In the genomic region with DNA sequence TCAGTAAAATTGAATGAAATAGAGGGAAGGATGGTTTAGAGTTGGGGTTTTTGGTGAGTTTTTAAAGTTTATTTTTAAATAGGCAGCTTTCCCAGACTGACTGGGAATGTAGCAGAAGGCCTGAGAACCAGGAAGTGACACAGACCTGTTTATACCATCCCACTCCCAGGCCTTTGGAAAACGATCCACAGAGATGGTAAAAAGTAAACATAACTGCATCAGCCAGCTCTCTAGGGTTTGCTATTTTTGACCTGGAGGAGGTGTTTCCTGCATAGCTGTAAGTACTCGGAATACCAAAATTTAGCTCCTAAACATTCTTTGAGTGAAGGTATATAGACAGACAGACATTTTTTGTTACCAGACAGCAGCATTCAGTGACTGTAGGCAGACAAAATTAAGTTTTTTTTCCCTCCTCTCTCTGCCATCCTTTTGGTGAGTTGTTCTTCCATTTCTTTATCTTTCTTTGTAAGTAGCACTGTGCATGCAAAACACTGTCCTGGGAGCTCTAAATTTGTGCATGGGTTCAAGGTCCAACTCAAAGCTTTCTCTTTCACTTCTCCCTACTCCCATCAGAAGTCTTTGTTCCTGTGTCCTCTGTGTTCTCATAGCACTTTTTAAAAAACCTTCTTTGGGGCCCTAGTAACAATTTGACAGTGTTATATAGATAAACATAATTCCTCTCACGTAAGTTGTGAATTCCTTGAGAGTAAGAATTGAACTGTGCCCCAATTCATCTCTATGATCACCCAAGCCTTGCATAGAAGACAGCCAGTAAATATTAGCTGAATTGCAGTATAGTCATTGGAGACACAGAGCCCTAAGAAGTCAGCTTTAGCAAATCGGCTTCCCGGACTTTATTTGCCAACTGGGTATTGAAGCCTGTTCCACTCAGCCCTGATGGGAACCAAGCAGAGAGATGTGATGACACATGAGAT, we compare ENCODE assay signal across 9 cellular contexts. TPM values are rescaled to one million over a fixed set of nuclear protein-coding genes. Genes with fewer than 3 reads are reported as not detected.
DNase-seq lines count a peak whose midpoint lies in the region; ATAC-seq, FAIRE-seq and TF ChIP-seq lines count a peak whose summit lies in the region.
"Had no signal": no experiment of that assay in that cellular context is flagged by ENCODE, and none has a peak within 500 bp of the region (broad histone marks: within the 10 kb centered on the region; RNA-seq: fewer than 3 reads in every experiment).

No MANE protein-coding gene starts in this region.

- ATAC-seq in HG02623 (IDR thresholded peaks at IDR 0.05; ENCODE audit: unreplicated experiment) (peak; percentile 44), gastroesophageal sphincter (no peak)

- peak overlapping the region; percentile 25 for H3K4me3 ChIP-seq in GM06990 (replicated peaks; ENCODE audit: low read depth, low read length)
- peak overlapping the region in 2 of 4 donors; percentile 4 to 33 for H3K4me3 ChIP-seq in Peyer's patch
- H3K4me3 ChIP-seq in gastroesophageal sphincter = no peak overlapping the region
- no peak overlapping the region for H3K4me3 ChIP-seq in small intestine (ENCODE audit: low read depth in 1 of 2, low read length in 2 of 2)
- no peak overlapping the region for H3K4me3 ChIP-seq in BE2C (ENCODE audit: low read depth, low read length)
- H3K4me3 ChIP-seq: SK-N-MC had no signal

- WGBS in gastroesophageal sphincter (ENCODE audit: low coverage in 1 of 2), 2 donors = 21 to 28% methylated on average over 3 to 5 of the region's 5 CpGs
- WGBS in small intestine, 3 donors = 10 to 18% (median 16%) methylated on average over 5 of the region's 5 CpGs

- no peaks in the 10 kb centered on the region for H3K9me3 ChIP-seq in Peyer's patch
- no peaks in the 10 kb centered on the region for H3K9me3 ChIP-seq in gastroesophageal sphincter
- no peaks in the 10 kb centered on the region for H3K9me3 ChIP-seq in small intestine (ENCODE audit: control insufficient read depth, low read depth)
- no peaks in the 10 kb centered on the region for H3K9me3 ChIP-seq in BE2C

- TF ChIP-seq POLR2A in Peyer's patch (IDR thresholded peaks at IDR 0.05) (no peak), gastroesophageal sphincter (IDR thresholded peaks at IDR 0.05) (no peak)

- no peak for FAIRE-seq in small intestine (lab: Jason Lieb, UNC)

- no peak for TF ChIP-seq CTCF in GM06990 (IDR thresholded peaks at IDR 0.05; ENCODE audit: insufficient read depth, low read length, poor library complexity, severe bottlenecking)
- no peak for TF ChIP-seq CTCF in Peyer's patch (IDR thresholded peaks at IDR 0.05)
- no peak for TF ChIP-seq CTCF in gastroesophageal sphincter (IDR thresholded peaks at IDR 0.05)
- TF ChIP-seq CTCF in BE2C (IDR thresholded peaks at IDR 0.05; ENCODE audit: low read depth, low read length) = no peak

- H3K4me1 ChIP-seq in Peyer's patch (peaks cover 19 to 86% (median 51%) of the 10 kb centered on the region in 4 donors), gastroesophageal sphincter (peaks cover 28 to 97% (median 64%) of the 10 kb centered on the region in 3 donors), small intestine (ENCODE audit: control insufficient read depth in 2 of 2, insufficient read depth in 1 of 2, low read depth in 1 of 2, low read length in 1 of 2) (peaks cover 31 to 69% of the 10 kb centered on the region in 2 donors), BE2C (no peaks in the 10 kb centered on the region; the same call in 1 of the 2 replicates)

- H3K27ac ChIP-seq in Peyer's patch = peak overlapping the region; percentile 59 to 94 (median 85)
- peak overlapping the region; percentile 72 to 78 (median 74) for H3K27ac ChIP-seq in gastroesophageal sphincter
- H3K27ac ChIP-seq in small intestine (ENCODE audit: low read depth in 1 of 2, low read length in 1 of 2) = peak overlapping the region; percentile 77 to 89
- H3K27ac ChIP-seq: SK-N-MC had no signal

- TF ChIP-seq EP300 in gastroesophageal sphincter (IDR thresholded peaks at IDR 0.05) = no peak

- peak; percentile 57 for DNase-seq in GM06990 (ENCODE audit: extremely low read depth, insufficient read length)
- no peak for DNase-seq in Peyer's patch
- DNase-seq in small intestine = peak; percentile 96
- no peak for DNase-seq in BE2C
- no peak for DNase-seq in NCI-H2227 treated with DMSO at 0.1 percent for 48 hours (lab: John Stamatoyannopoulos, UW)
- no peak for DNase-seq in activated CD4-positive, alpha-beta T cell treated with anti-CD3 and anti-CD28 coated beads, Interleukin-2, amount 50 U/mL, for 1 hour

- H3K36me3 ChIP-seq in GM06990 (ENCODE audit: control insufficient read depth, insufficient read depth, low read length) = no peaks in the 10 kb centered on the region
- H3K36me3 ChIP-seq in Peyer's patch = no peaks in the 10 kb centered on the region
- no peaks in the 10 kb centered on the region for H3K36me3 ChIP-seq in gastroesophageal sphincter
- no peaks in the 10 kb centered on the region for H3K36me3 ChIP-seq in small intestine (ENCODE audit: control insufficient read depth in 2 of 2, insufficient read depth in 2 of 2, low read length in 2 of 2)
- no peaks in the 10 kb centered on the region for H3K36me3 ChIP-seq in BE2C

- H3K27me3 ChIP-seq in GM06990 (replicated peaks; ENCODE audit: control insufficient read depth, insufficient read depth, low read length) = no peaks in the 10 kb centered on the region
- no peaks in the 10 kb centered on the region for H3K27me3 ChIP-seq in Peyer's patch
- no peaks in the 10 kb centered on the region for H3K27me3 ChIP-seq in gastroesophageal sphincter
- no peaks in the 10 kb centered on the region for H3K27me3 ChIP-seq in small intestine (ENCODE audit: control insufficient read depth in 2 of 2, insufficient read depth in 2 of 2, low read length in 2 of 2)
- H3K27me3 ChIP-seq in BE2C = no peaks in the 10 kb centered on the region

RNA-seq across cellular contexts. Expression of a gene that starts 37.4 kb away (rescaled TPM):
- total RNA-seq in Peyer's patch (100 to 1,000 TPM in 3 of 4 donors, 10 to 100 TPM in 1; 33.8 to 125 (median 113) TPM), gastroesophageal sphincter (10 to 100 TPM; 24.4 to 40.6 (median 38.5) TPM)
- 10 to 100 TPM; 14.3 to 18.8 (median 14.5) TPM for polyA plus RNA-seq in small intestine
- polyA plus RNA-seq in BE2C (2012; ENCODE audit: insufficient read depth, insufficient read length, low read depth) = 7.2 TPM

Comparison
In these comparisons a context has a peak if more than half of its experiments do, and no peak if none do; other contexts are left out.
1. DNase-seq: peak in GM06990 (single experiment) and small intestine (single experiment); none in Peyer's patch (0 of 3), BE2C (single experiment), NCI-H2227 treated with DMSO at 0.1 percent for 48 hours (single experiment) and activated CD4-positive, alpha-beta T cell treated with anti-CD3 and anti-CD28 coated beads, Interleukin-2, amount 50 U/mL, for 1 hour (single experiment).
2. Peak in every context shown above with its lines, with median percentiles within 50 percentile points of each other: H3K27ac ChIP-seq.